12 cellular contexts compared by ENCODE assay signal in the genomic region with DNA sequence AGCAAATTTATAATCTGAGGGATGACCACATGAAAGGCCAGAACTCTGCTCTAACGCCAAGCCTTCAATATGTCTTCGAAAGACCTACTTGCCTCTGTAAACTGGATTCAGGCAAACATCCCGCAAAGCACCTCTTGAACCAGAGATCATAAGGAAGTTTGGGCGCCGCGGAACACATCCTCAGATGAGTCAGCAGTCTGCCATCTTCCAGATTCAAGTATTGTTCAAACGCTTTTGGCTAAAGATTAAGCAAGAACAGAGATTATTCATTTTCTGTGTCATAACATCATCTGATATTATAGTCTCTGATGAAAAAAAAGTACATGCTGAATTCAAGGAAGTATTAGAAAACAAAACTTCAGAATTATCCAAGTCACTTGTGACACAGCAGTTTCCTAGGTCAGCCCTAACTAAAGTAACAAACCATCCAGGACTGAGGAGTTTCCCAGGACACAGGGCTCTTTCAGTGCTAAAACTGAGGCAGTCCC. TPM values are rescaled to one million over a fixed set of nuclear protein-coding genes. Genes with fewer than 3 reads are reported as not detected.
DNase-seq lines count a peak whose midpoint lies in the region; ATAC-seq, FAIRE-seq and TF ChIP-seq lines count a peak whose summit lies in the region.
"Had no signal": no experiment of that assay in that cellular context is flagged by ENCODE, and none has a peak within 500 bp of the region (broad histone marks: within the 10 kb centered on the region; RNA-seq: fewer than 3 reads in every experiment).

No MANE protein-coding gene starts in this region.

- FAIRE-seq in urothelium cell line (lab: Jason Lieb, UNC), result no peak

- TF ChIP-seq CTCF in RWPE2 (IDR thresholded peaks at IDR 0.05; ENCODE audit: poor library complexity, severe bottlenecking) (no peak), psoas muscle (IDR thresholded peaks at IDR 0.05) (no peak)

- peaks cover 53% of the 10 kb centered on the region for H3K36me3 ChIP-seq in RWPE2 (ENCODE audit: low read depth)
- H3K36me3 ChIP-seq in psoas muscle (ENCODE audit: insufficient read depth in 1 of 2, low read depth in 1 of 2), result peaks cover 0 to 48% of the 10 kb centered on the region in 2 donors

- no peaks in the 10 kb centered on the region for H3K9me3 ChIP-seq in right cardiac atrium (ENCODE audit: control insufficient read depth, low read length)
- no peaks in the 10 kb centered on the region for H3K9me3 ChIP-seq in RWPE2 (ENCODE audit: severe bottlenecking)
- no peaks in the 10 kb centered on the region for H3K9me3 ChIP-seq in psoas muscle

- no peaks in the 10 kb centered on the region for H3K27me3 ChIP-seq in right cardiac atrium (ENCODE audit: control insufficient read depth, insufficient read depth)
- no peaks in the 10 kb centered on the region for H3K27me3 ChIP-seq in RWPE2 (ENCODE audit: insufficient read depth, poor library complexity, severe bottlenecking)
- no peaks in the 10 kb centered on the region for H3K27me3 ChIP-seq in psoas muscle (ENCODE audit: insufficient read depth in 3 of 3, low read length in 2 of 3)

- H3K27ac ChIP-seq in right cardiac atrium (ENCODE audit: low read length) (peak overlapping the region; percentile 82), RWPE2 (ENCODE audit: poor library complexity, severe bottlenecking) (peak overlapping the region; percentile 90), psoas muscle (no peak overlapping the region)

- DNase-seq in right cardiac atrium (no peak), Right ventricle myocardium inferior (ENCODE audit: missing footprints) (no peak), RWPE2 (ENCODE audit: low spot score) (no peak), fibroblast of peridontal ligament (ENCODE audit: extremely low read depth) (peak; percentile 81), urothelium cell line (ENCODE audit: low spot score) (peak; percentile 33), UCSD-AML1 (lab: John Stamatoyannopoulos, UW; ENCODE audit: unreplicated experiment) (no peak), psoas muscle (no peak)
- no peak for DNase-seq in central memory CD4-positive, alpha-beta T cell
- DNase-seq: COR-L47; natural killer cell; NCI-H2081; stimulated activated naive CD8-positive, alpha-beta T cell treated with anti-CD3 and anti-CD28 coated beads, Interleukin-15, Interleukin-2, amounts not matched to agents 100 U/mL and 50 U/mL, for 24 hours had no signal

- intact Hi-C loops in right cardiac atrium (cut with DNase I) (no loop called here), Right ventricle myocardium inferior (cut with DNase I) (loop anchor here (10.0 kb wide), 1 partner anchor 293 kb away; no protein-coding TSS in a partner anchor), psoas muscle (cut with DNase I) (no loop called here)

- 78% methylated on average over 7 of the region's 7 CpGs for WGBS in right cardiac atrium
- WGBS in psoas muscle, 3 donors, result 83 to 93% (median 92%) methylated on average over 7 of the region's 7 CpGs

- H3K4me1 ChIP-seq in right cardiac atrium (ENCODE audit: control insufficient read depth, insufficient read depth, low read length) (peaks cover 9% of the 10 kb centered on the region), RWPE2 (ENCODE audit: insufficient read depth, poor library complexity, severe bottlenecking) (peaks cover 31% of the 10 kb centered on the region), psoas muscle (peaks cover 23% of the 10 kb centered on the region)

- no peak overlapping the region for H3K4me3 ChIP-seq in right cardiac atrium (ENCODE audit: low read length)
- no peak overlapping the region for H3K4me3 ChIP-seq in RWPE2 (ENCODE audit: severe bottlenecking)
- no peak overlapping the region for H3K4me3 ChIP-seq in psoas muscle

- no peak for ATAC-seq in right cardiac atrium
- ATAC-seq in Right ventricle myocardium inferior, result no peak
- ATAC-seq in RWPE2 (ENCODE audit: low read depth), result peak; percentile 64
- no peak for ATAC-seq in psoas muscle
- ATAC-seq: stimulated activated naive CD8-positive, alpha-beta T cell treated with anti-CD3 and anti-CD28 coated beads, Interleukin-15, Interleukin-2, amounts not matched to agents 100 U/mL and 50 U/mL, for 24 hours had no signal

RNA-seq across cellular contexts. Expression of gene TBC1D7, which starts 20.8 kb away (rescaled TPM):
- total RNA-seq in right cardiac atrium, result 10 to 100 TPM; 21.0 to 41.8 (median 24.2) TPM
- polyA plus RNA-seq in right cardiac atrium, result 31.8 TPM
- 32.2 TPM for total RNA-seq in Right ventricle myocardium inferior
- 10 to 100 TPM in 3 of 4 donors, 1 to 10 TPM in 1; 9.4 to 12.0 (median 10.3) TPM for total RNA-seq in psoas muscle
- polyA plus RNA-seq in psoas muscle, result 10 to 100 TPM; 14.8 to 19.4 (median 17.4) TPM

Comparison
In these comparisons a context has a peak if more than half of its experiments do, and no peak if none do; other contexts are left out.
1. DNase-seq: peak in fibroblast of peridontal ligament (single experiment) and urothelium cell line (single experiment); none in right cardiac atrium (0 of 3), Right ventricle myocardium inferior (single experiment), RWPE2 (single experiment), UCSD-AML1 (single experiment), central memory CD4-positive, alpha-beta T cell (single experiment) and psoas muscle (0 of 2).